19 cellular contexts compared by ENCODE assay signal in the genomic region with DNA sequence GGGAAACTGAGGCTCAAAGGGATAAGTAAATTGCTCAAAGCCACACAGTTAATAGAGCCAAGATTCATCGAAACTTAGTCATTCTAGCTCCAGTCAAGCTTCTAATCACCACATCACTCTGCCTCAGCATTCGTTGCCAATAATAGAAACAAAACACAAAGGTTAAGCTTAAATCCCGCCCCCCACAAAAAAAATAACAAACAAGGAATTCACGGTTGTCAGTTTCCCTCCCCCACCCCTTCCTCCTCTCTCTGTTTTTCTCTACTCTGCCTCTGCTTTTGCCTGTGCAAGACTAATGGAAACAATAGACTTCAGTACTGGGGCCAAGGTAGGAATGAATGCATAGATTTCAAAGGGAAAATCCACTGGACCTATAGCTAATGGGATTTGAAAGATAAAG.
DNase-seq lines count a peak whose midpoint lies in the region; ATAC-seq and TF ChIP-seq lines count a peak whose summit lies in the region.
"Had no signal": no experiment of that assay in that cellular context is flagged by ENCODE, and none has a peak within 500 bp of the region (broad histone marks: within the 10 kb centered on the region; RNA-seq: fewer than 3 reads in every experiment).

No MANE protein-coding gene starts in this region.

- H2BK15ac ChIP-seq in H9 (ENCODE audit: low read depth, low read length) = no peak overlapping the region

- H4K91ac ChIP-seq in H9 (ENCODE audit: insufficient read length, low read depth, low read length) = no peak overlapping the region

- H3K27me3 Mint-ChIP-seq in neural progenitor cell (ENCODE audit: insufficient read depth, low read depth) (peaks cover 3% of the 10 kb centered on the region), H9 (ENCODE audit: low read depth) (peaks cover 2% of the 10 kb centered on the region; the same call in 1 of the 2 replicates)

- H3K27ac Mint-ChIP-seq in neural progenitor cell (no peak overlapping the region), H9 (peak overlapping the region in 1 of 3 experiments; percentile 27; a peak in 1 of 7 replicates)

- H4K8ac ChIP-seq in H9 (replicated peaks; ENCODE audit: insufficient read length, low read depth, low read length) = no peak overlapping the region

- TF ChIP-seq CTCF in neural progenitor cell (IDR thresholded peaks at IDR 0.05) = no peak
- TF ChIP-seq CTCF in H9 (conservative IDR thresholded peaks at IDR 0.05) = no peak

- peaks cover 27% of the 10 kb centered on the region for H3K9me3 Mint-ChIP-seq in neural progenitor cell
- H3K9me3 Mint-ChIP-seq in H9 = peaks cover 24 to 37% of the 10 kb centered on the region in 2 experiments
- H3K9me3 Mint-ChIP-seq: activated T-cell treated with anti-CD3 and anti-CD28 coated beads, Interleukin-2, amount 50 U/mL, for 4 hours; effector memory CD8-positive, alpha-beta T cell had no signal

- H3K4me3 Mint-ChIP-seq in neural progenitor cell (no peak overlapping the region), H9 (no peak overlapping the region)
- H3K4me3 Mint-ChIP-seq: activated T-cell treated with anti-CD3 and anti-CD28 coated beads, Interleukin-2, amount 50 U/mL, for 4 hours; effector memory CD8-positive, alpha-beta T cell had no signal

- H2BK12ac ChIP-seq in H9 (ENCODE audit: insufficient read length, low read depth, low read length) = no peak overlapping the region

- no peaks in the 10 kb centered on the region for H3K36me3 Mint-ChIP-seq in neural progenitor cell
- H3K36me3 Mint-ChIP-seq in H9 (ENCODE audit: insufficient read depth in 1 of 3, low read depth in 3 of 3) = peaks cover 14 to 39% (median 15%) of the 10 kb centered on the region in 3 experiments

- no peak overlapping the region for H2AK5ac ChIP-seq in H9 (ENCODE audit: insufficient read length, low read length)

- no peak overlapping the region for H3T11ph ChIP-seq in H9 (ENCODE audit: low read length)

- no peak overlapping the region for H3K18ac ChIP-seq in H9 (ENCODE audit: insufficient read length, low read depth, low read length)

- ATAC-seq in aorta (ENCODE audit: low FRiP score) = no peak
- ATAC-seq: activated T-cell treated with anti-CD3 and anti-CD28 coated beads, Interleukin-2, amount 50 U/mL, for 4 hours; effector memory CD8-positive, alpha-beta T cell; gastroesophageal sphincter had no signal

- intact Hi-C loops in aorta (cut with DNase I) = no loop called here

- H3K4me2 ChIP-seq in neural progenitor cell (peak overlapping the region; percentile 43), H9 (ENCODE audit: insufficient read depth, insufficient read length, low read length) (no peak overlapping the region)

- H2BK5ac ChIP-seq in H9 (ENCODE audit: insufficient read length, low read length) = no peak overlapping the region

- peaks cover 7% of the 10 kb centered on the region for H3K9me3 ChIP-seq in neural progenitor cell (ENCODE audit: low read depth)
- H3K9me3 ChIP-seq in H9 (ENCODE audit: control insufficient read depth, low read depth, low read length) = no peaks in the 10 kb centered on the region
- H3K9me3 ChIP-seq in aorta (ENCODE audit: control insufficient read depth, low read length) = no peaks in the 10 kb centered on the region
- H3K9me3 ChIP-seq: gastroesophageal sphincter, thyroid gland had no signal

- no peaks in the 10 kb centered on the region for H3K79me2 ChIP-seq in neural progenitor cell (ENCODE audit: low read depth)
- H3K79me2 ChIP-seq in H9 (ENCODE audit: insufficient read depth, low read length) = no peaks in the 10 kb centered on the region

- H3K27me3 ChIP-seq in neural progenitor cell = no peaks in the 10 kb centered on the region
- no peaks in the 10 kb centered on the region for H3K27me3 ChIP-seq in H9 (ENCODE audit: insufficient read depth, low read length)
- no peaks in the 10 kb centered on the region for H3K27me3 ChIP-seq in aorta (ENCODE audit: control insufficient read depth in 1 of 2, insufficient read depth in 2 of 2, low read length in 1 of 2)
- H3K27me3 ChIP-seq: gastroesophageal sphincter, thyroid gland had no signal

- H3K9ac ChIP-seq in neural progenitor cell (no peak overlapping the region), H9 (ENCODE audit: extremely low read depth, insufficient read length, low read length) (no peak overlapping the region)

- no peaks in the 10 kb centered on the region for H3K36me3 ChIP-seq in neural progenitor cell
- no peaks in the 10 kb centered on the region for H3K36me3 ChIP-seq in aorta (ENCODE audit: control insufficient read depth in 1 of 2, insufficient read depth in 2 of 2, low read length in 1 of 2)
- H3K36me3 ChIP-seq: gastroesophageal sphincter, thyroid gland had no signal

- no peak overlapping the region for H3K4me3 ChIP-seq in neural progenitor cell
- no peak overlapping the region for H3K4me3 ChIP-seq in aorta (ENCODE audit: low read length in 2 of 2)
- H3K4me3 ChIP-seq: gastroesophageal sphincter, mucosa of descending colon, thyroid gland had no signal

- H2BK120ac ChIP-seq in H9 (ENCODE audit: low read depth, low read length, poor library complexity, severe bottlenecking) = no peak overlapping the region

- H3K4me1 ChIP-seq in neural progenitor cell (peaks cover 11% of the 10 kb centered on the region), H9 (ENCODE audit: insufficient read depth, low read length) (no peaks in the 10 kb centered on the region), aorta (ENCODE audit: control insufficient read depth in 1 of 2, insufficient read depth in 2 of 2, low read length in 2 of 2) (no peaks in the 10 kb centered on the region)
- H3K4me1 ChIP-seq: gastroesophageal sphincter had no signal

- H3K4ac ChIP-seq in H9 (ENCODE audit: low read depth, low read length) = no peak overlapping the region

- H4K5ac ChIP-seq in H9 (ENCODE audit: insufficient read length, low read depth, low read length) = no peak overlapping the region

- no CpG with 5 or more reads among the region's 4 CpGs for WGBS in H9 (ENCODE audit: extremely low coverage, insufficient read length, low lambda C conversion rate)
- WGBS in aorta, 2 donors = 18 to 22% methylated on average over 4 of the region's 4 CpGs

- H4K20me1 ChIP-seq in neural progenitor cell (ENCODE audit: low read depth) = no peaks in the 10 kb centered on the region
- H4K20me1 ChIP-seq in H9 (ENCODE audit: control insufficient read depth, insufficient read depth, insufficient read length) = no peaks in the 10 kb centered on the region

- no peaks in the 10 kb centered on the region for H3K79me1 ChIP-seq in H9 (ENCODE audit: insufficient read depth, low read depth, low read length, poor library complexity, severe bottlenecking)

- no peak overlapping the region for H3K23ac ChIP-seq in H9 (ENCODE audit: insufficient read length, low read depth, low read length)

- H3F3A ChIP-seq in neural progenitor cell (ENCODE audit: low read depth) = no peaks in the 10 kb centered on the region

- no peak overlapping the region for H3K27ac ChIP-seq in neural progenitor cell
- no peak overlapping the region for H3K27ac ChIP-seq in H9 (ENCODE audit: insufficient read length, low read depth, low read length)
- H3K27ac ChIP-seq in aorta (ENCODE audit: low read depth in 1 of 2, low read length in 2 of 2) = no peak overlapping the region
- H3K27ac ChIP-seq: gastroesophageal sphincter, thyroid gland had no signal

- DNase-seq in ELR (ENCODE audit: low read depth) = peak; percentile 49
- DNase-seq in LoVo (ENCODE audit: low spot score) = peak; percentile 68
- peak; percentile 41 to 75 for DNase-seq in dermis microvascular lymphatic vessel endothelial cell (ENCODE audit: low read depth in 2 of 2)
- DNase-seq in neural progenitor cell (ENCODE audit: low spot score) = peak; percentile 53
- DNase-seq in NCI-H146 (lab: John Stamatoyannopoulos, UW) = no peak
- DNase-seq in activated CD4-positive, alpha-beta T cell treated with anti-CD3 and anti-CD28 coated beads for 4 hours = no peak
- no peak for DNase-seq in H9
- DNase-seq in aorta = no peak
- DNase-seq: activated T-cell treated with anti-CD3 and anti-CD28 coated beads, Interleukin-2, amount 50 U/mL, for 4 hours; central memory CD4-positive, alpha-beta T cell; effector memory CD8-positive, alpha-beta T cell; MV-4-11; NCI-H2171 treated with DMSO at 0.1 percent for 48 hours; occipital lobe; small intestine; T1000 had no signal

- no peak overlapping the region for H3K14ac ChIP-seq in H9 (ENCODE audit: insufficient read depth, low read length)

- peaks cover 16% of the 10 kb centered on the region for H3K4me1 Mint-ChIP-seq in neural progenitor cell
- H3K4me1 Mint-ChIP-seq in H9 = peaks cover 11 to 21% of the 10 kb centered on the region in 2 experiments

- H3K56ac ChIP-seq in H9 (ENCODE audit: insufficient read length, low read depth, low read length) = no peak overlapping the region

- H2AFZ ChIP-seq in neural progenitor cell (replicated peaks) (no peak overlapping the region), H9 (ENCODE audit: low read length) (no peak overlapping the region)

- H3K23me2 ChIP-seq in H9 (ENCODE audit: insufficient read length, low read depth, low read length, poor library complexity, severe bottlenecking) = no peaks in the 10 kb centered on the region

- H2BK20ac ChIP-seq in H9 (ENCODE audit: low read depth, low read length, poor library complexity, severe bottlenecking) = no peak overlapping the region

Comparison
In these comparisons a context has a peak if more than half of its experiments do, and no peak if none do; other contexts are left out.
1. DNase-seq: peak in ELR (single experiment), LoVo (single experiment), dermis microvascular lymphatic vessel endothelial cell (2 of 2) and neural progenitor cell (single experiment); none in NCI-H146 (single experiment), activated CD4-positive, alpha-beta T cell treated with anti-CD3 and anti-CD28 coated beads for 4 hours (0 of 2), H9 (single experiment) and aorta (0 of 2).